Comparison of ENCODE assay signal across 10 cellular contexts in the genomic region with DNA sequence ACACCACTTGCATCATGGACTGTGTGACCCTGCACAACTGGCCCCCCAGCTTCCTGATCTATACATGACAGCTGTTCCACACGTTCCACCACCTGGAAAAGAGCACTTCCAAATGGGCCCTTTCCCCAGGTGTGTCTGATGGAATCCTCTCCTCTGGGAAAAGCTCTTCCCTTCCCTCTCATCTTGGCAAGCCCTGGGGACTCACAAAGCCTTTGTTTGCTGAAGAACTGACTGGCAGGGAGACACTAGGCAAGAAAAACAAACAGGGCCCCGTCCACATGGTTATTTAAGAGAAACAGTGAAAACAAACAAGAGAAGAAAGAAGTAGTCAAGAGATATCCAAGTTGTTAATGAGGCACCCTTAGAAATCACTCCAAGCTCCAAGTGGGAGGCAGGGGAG.
"Had no signal": no experiment of that assay in that cellular context is flagged by ENCODE, and none has a peak within 500 bp of the region (broad histone marks: within the 10 kb centered on the region; RNA-seq: fewer than 3 reads in every experiment).

No MANE protein-coding gene starts in this region.

- ATAC-seq: activated CD8-positive, alpha-beta T cell treated with anti-CD3 and anti-CD28 coated beads, Interleukin-2, amount 10 ng/mL, durations not matched to agents 7 days and 5 days; heart left ventricle; right cardiac atrium; stimulated activated effector memory CD8-positive, alpha-beta T cell treated with anti-CD3 and anti-CD28 coated beads, Interleukin-12 subunit alpha, Interleukin-12 subunit beta, amount 100 ng/mL, for 72 hours had no signal

- H3K36me3 Mint-ChIP-seq: stimulated activated effector memory CD8-positive, alpha-beta T cell treated with anti-CD3 and anti-CD28 coated beads, Interleukin-12 subunit alpha, Interleukin-12 subunit beta, amount 100 ng/mL, for 72 hours had no signal

- H3K4me3 Mint-ChIP-seq: activated CD8-positive, alpha-beta T cell treated with anti-CD3 and anti-CD28 coated beads, Interleukin-2, amount 10 ng/mL, durations not matched to agents 7 days and 5 days; activated naive CD4-positive, alpha-beta T cell treated with anti-CD3 and anti-CD28 coated beads for 36 hours; activated T-helper 1 cell treated with anti-CD3 and anti-CD28 coated beads, Interleukin-12 subunit alpha, Interleukin-12 subunit beta, Interleukin-2, Interleukin-4 antibody, amounts not matched to agents 30 ng/mL and 10 ng/mL and 1 ng/mL, durations not matched to agents 14 hours and 24 hours and 36 hours; stimulated activated effector memory CD8-positive, alpha-beta T cell treated with anti-CD3 and anti-CD28 coated beads, Interleukin-12 subunit alpha, Interleukin-12 subunit beta, amount 100 ng/mL, for 72 hours had no signal

- H3K27ac Mint-ChIP-seq: activated CD8-positive, alpha-beta T cell treated with anti-CD3 and anti-CD28 coated beads, Interleukin-2, amount 10 ng/mL, durations not matched to agents 7 days and 5 days; activated naive CD4-positive, alpha-beta T cell treated with anti-CD3 and anti-CD28 coated beads for 36 hours; activated T-helper 1 cell treated with anti-CD3 and anti-CD28 coated beads, Interleukin-12 subunit alpha, Interleukin-12 subunit beta, Interleukin-2, Interleukin-4 antibody, amounts not matched to agents 30 ng/mL and 10 ng/mL and 1 ng/mL, durations not matched to agents 14 hours and 24 hours and 36 hours; stimulated activated effector memory CD8-positive, alpha-beta T cell treated with anti-CD3 and anti-CD28 coated beads, Interleukin-12 subunit alpha, Interleukin-12 subunit beta, amount 100 ng/mL, for 72 hours had no signal

- DNase-seq: activated CD4-positive, alpha-beta T cell treated with anti-CD3 and anti-CD28 coated beads for 48 hours; activated CD8-positive, alpha-beta memory T cell treated with anti-CD3 and anti-CD28 coated beads, Interleukin-2, amount 50 U/mL, for 48 hours; activated CD8-positive, alpha-beta T cell treated with anti-CD3 and anti-CD28 coated beads, Interleukin-2, amount 10 ng/mL, durations not matched to agents 7 days and 5 days; activated naive CD4-positive, alpha-beta T cell treated with anti-CD3 and anti-CD28 coated beads for 36 hours; foreskin melanocyte; heart left ventricle; mesendoderm; right cardiac atrium had no signal
